In genomic region chr21:40967771-40968170, GRCh38 we compare ENCODE assay signal across 27 cellular contexts.
DNase-seq lines count a peak whose midpoint lies in the region; ATAC-seq and TF ChIP-seq lines count a peak whose summit lies in the region.
"Had no signal": no experiment of that assay in that cellular context is flagged by ENCODE, and none has a peak within 500 bp of the region (broad histone marks: within the 10 kb centered on the region; RNA-seq: fewer than 3 reads in every experiment).

No MANE protein-coding gene starts in this region.

- H3K36me3 ChIP-seq in H7 (replicated peaks; ENCODE audit: control insufficient read depth, insufficient read depth, low read length) (no peaks in the 10 kb centered on the region), NT2/D1 (ENCODE audit: insufficient read depth, insufficient read length, low read length) (no peaks in the 10 kb centered on the region), mesendoderm (ENCODE audit: control insufficient read depth, insufficient read depth, low read length) (no peaks in the 10 kb centered on the region), left lung (no peaks in the 10 kb centered on the region)
- H3K36me3 ChIP-seq: BLaER1 treated with 17β-estradiol and CSF1 and Interleukin-3, amounts not matched to agents 10 nM and 100 nM had no signal

- no peak overlapping the region for H4K5ac ChIP-seq in mesendoderm (ENCODE audit: low read length)

- ATAC-seq in HG03025 (IDR thresholded peaks at IDR 0.05; ENCODE audit: low FRiP score, unreplicated experiment) (no peak), left lung (no peak)
- ATAC-seq: A549, HCT116 had no signal

- no peak overlapping the region for H3K4ac ChIP-seq in mesendoderm (ENCODE audit: low read depth, low read length)

- H3K9me3 ChIP-seq in NT2/D1 (ENCODE audit: insufficient read depth, low read length) = peaks cover 4% of the 10 kb centered on the region; the same call in 1 of the 2 replicates
- H3K9me3 ChIP-seq in left lung = peaks cover 0 to 3% of the 10 kb centered on the region in 2 donors
- H3K9me3 ChIP-seq: A549; BLaER1 treated with 17β-estradiol and CSF1 and Interleukin-3, amounts not matched to agents 10 nM and 100 nM had no signal

- H3K36me3 Mint-ChIP-seq in glutamatergic neuron (ENCODE audit: unreplicated experiment) = no peaks in the 10 kb centered on the region
- H3K36me3 Mint-ChIP-seq: IgD-negative memory B cell had no signal

- no peak overlapping the region for H2AK5ac ChIP-seq in mesendoderm (ENCODE audit: low read length)

- intact Hi-C loops in left lung (cut with DNase I) = no loop called here

- H3K27me3 Mint-ChIP-seq in glutamatergic neuron (ENCODE audit: unreplicated experiment) = no peaks in the 10 kb centered on the region

- H3K27ac Mint-ChIP-seq in glutamatergic neuron (ENCODE audit: unreplicated experiment) = peak overlapping the region; percentile 64
- H3K27ac Mint-ChIP-seq: CD4-positive, alpha-beta T cell; IgD-negative memory B cell had no signal

- peaks cover 3% of the 10 kb centered on the region for H3K9me3 Mint-ChIP-seq in glutamatergic neuron (ENCODE audit: unreplicated experiment)
- H3K9me3 Mint-ChIP-seq: CD4-positive, alpha-beta T cell had no signal

- H3K79me1 ChIP-seq in mesendoderm (ENCODE audit: low read length) = no peaks in the 10 kb centered on the region

- H3K4me2 ChIP-seq in mesendoderm (ENCODE audit: low read length) = no peak overlapping the region
- H3K4me2 ChIP-seq: A549; BLaER1 treated with 17β-estradiol and CSF1 and Interleukin-3, amounts not matched to agents 10 nM and 100 nM; KMS-11 had no signal

- H2BK5ac ChIP-seq in mesendoderm (ENCODE audit: low read length) = no peak overlapping the region

- peaks cover 16% of the 10 kb centered on the region for H3K4me1 Mint-ChIP-seq in glutamatergic neuron (ENCODE audit: low read depth, unreplicated experiment)

- TF ChIP-seq CTCF in glutamatergic neuron (IDR thresholded peaks at IDR 0.05; ENCODE audit: partially characterized antibody, unreplicated experiment) (no peak), left lung (IDR thresholded peaks at IDR 0.05) (no peak)

- H3K9ac ChIP-seq in NT2/D1 (ENCODE audit: insufficient read length, low read depth) = no peak overlapping the region
- no peak overlapping the region for H3K9ac ChIP-seq in mesendoderm (ENCODE audit: low read length)
- H3K9ac ChIP-seq: BLaER1 treated with 17β-estradiol and CSF1 and Interleukin-3, amounts not matched to agents 10 nM and 100 nM; GM23248; KMS-11 had no signal

- H3K23ac ChIP-seq in mesendoderm (ENCODE audit: low read length) = no peak overlapping the region

- H3K56ac ChIP-seq in mesendoderm (ENCODE audit: low read length) = no peak overlapping the region

- H3K4me3 ChIP-seq in H7 (ENCODE audit: insufficient read depth, low read depth, low read length) (no peak overlapping the region), NT2/D1 (ENCODE audit: insufficient read length, low read depth) (no peak overlapping the region), mesendoderm (ENCODE audit: low read length) (no peak overlapping the region), left lung (no peak overlapping the region)
- H3K4me3 ChIP-seq: A549; BLaER1 treated with 17β-estradiol and CSF1 and Interleukin-3, amounts not matched to agents 10 nM and 100 nM; GM23248 had no signal

- H2BK120ac ChIP-seq in mesendoderm (ENCODE audit: low read depth, low read length) = no peak overlapping the region

- peak; percentile 11 for DNase-seq in H7
- peak; percentile 95 for DNase-seq in NT2/D1 (ENCODE audit: low read depth, low spot score)
- no peak for DNase-seq in glutamatergic neuron
- peak; percentile 68 for DNase-seq in mesendoderm
- DNase-seq in cortex of kidney (lab: John Stamatoyannopoulos, UW) = no peak
- no peak for DNase-seq in left lung
- DNase-seq: AML-193; CD4-positive, alpha-beta T cell; DMS53; GM23248; NCI-H1092; NCI-H1417 treated with DMSO at 0.1 percent for 48 hours; NCI-H1694 treated with DMSO at 0.1 percent for 48 hours; NCI-H2081 treated with DMSO at 0.1 percent for 48 hours; NCI-H2171 treated with DMSO at 0.1 percent for 48 hours; NCI-H345; NCI-H510A treated with DMSO at 0.1 percent for 48 hours; NCI-H748 treated with DMSO at 0.1 percent for 48 hours; SHP77 had no signal

- no CpG with 5 or more reads among the region's 3 CpGs for WGBS in mesendoderm (ENCODE audit: extremely low coverage, insufficient coverage, low lambda C conversion rate)

- no peak overlapping the region for H3K4me3 Mint-ChIP-seq in glutamatergic neuron (ENCODE audit: unreplicated experiment)
- H3K4me3 Mint-ChIP-seq: CD4-positive, alpha-beta T cell; IgD-negative memory B cell had no signal

- no peak overlapping the region for H3K18ac ChIP-seq in mesendoderm (ENCODE audit: low read length)

- no peak overlapping the region for H4K8ac ChIP-seq in mesendoderm (ENCODE audit: low read depth, low read length)

- no peak overlapping the region for H2BK15ac ChIP-seq in mesendoderm (replicated peaks; ENCODE audit: low read depth)

- H3K27ac ChIP-seq in mesendoderm (ENCODE audit: low read depth, low read length) (no peak overlapping the region), left lung (no peak overlapping the region)
- H3K27ac ChIP-seq: A549; BLaER1 treated with 17β-estradiol and CSF1 and Interleukin-3, amounts not matched to agents 10 nM and 100 nM; GM23248; HL-60; KMS-11; RWPE1 had no signal

- H3K79me2 ChIP-seq in mesendoderm (ENCODE audit: control insufficient read depth, insufficient read depth, low read length) = no peaks in the 10 kb centered on the region

- H3K4me1 ChIP-seq in NT2/D1 (ENCODE audit: insufficient read depth, insufficient read length) (peaks cover 3% of the 10 kb centered on the region), mesendoderm (ENCODE audit: control insufficient read depth, low read depth, low read length) (no peaks in the 10 kb centered on the region), left lung (no peaks in the 10 kb centered on the region)
- H3K4me1 ChIP-seq: A549 had no signal

- no peaks in the 10 kb centered on the region for H3K27me3 ChIP-seq in H7 (ENCODE audit: control insufficient read depth, insufficient read depth, low read length)
- H3K27me3 ChIP-seq in NT2/D1 (ENCODE audit: insufficient read depth, insufficient read length) = no peaks in the 10 kb centered on the region
- H3K27me3 ChIP-seq in mesendoderm (ENCODE audit: insufficient read depth, low read length, poor library complexity) = no peaks in the 10 kb centered on the region
- no peaks in the 10 kb centered on the region for H3K27me3 ChIP-seq in left lung
- H3K27me3 ChIP-seq: BLaER1 treated with 17β-estradiol and CSF1 and Interleukin-3, amounts not matched to agents 10 nM and 100 nM had no signal

Comparison
In these comparisons a context has a peak if more than half of its experiments do, and no peak if none do; other contexts are left out.
1. DNase-seq: peak in H7 (single experiment), NT2/D1 (single experiment) and mesendoderm (single experiment); none in glutamatergic neuron (single experiment), cortex of kidney (single experiment) and left lung (0 of 2).